30 cellular contexts compared by ENCODE assay signal in the genomic region with DNA sequence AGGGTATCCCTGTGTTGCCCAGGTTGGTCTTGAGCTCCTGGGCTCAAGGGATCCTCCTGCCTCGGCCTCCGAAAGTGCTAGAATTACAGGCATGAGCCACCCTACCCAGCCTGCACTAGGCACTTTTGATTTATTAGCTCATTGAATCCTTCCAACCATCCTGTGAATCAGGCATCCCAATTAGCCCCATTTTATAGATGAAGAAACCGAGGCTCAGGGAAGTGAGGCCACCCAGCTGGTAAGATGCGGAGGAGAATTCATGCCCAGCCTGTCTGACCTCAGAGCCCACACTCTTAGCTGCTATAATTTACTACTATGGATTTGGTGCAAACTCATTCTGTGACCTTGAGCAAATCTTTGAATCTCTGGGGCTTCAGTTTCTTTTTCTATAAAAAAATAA. TPM values are rescaled to one million over a fixed set of nuclear protein-coding genes. Genes with fewer than 3 reads are reported as not detected.
"Had no signal": no experiment of that assay in that cellular context is flagged by ENCODE, and none has a peak within 500 bp of the region (broad histone marks: within the 10 kb centered on the region; RNA-seq: fewer than 3 reads in every experiment).

No MANE protein-coding gene starts in this region.

- H3K36me3 ChIP-seq: SJCRH30 had no signal

- H3K27me3 ChIP-seq: SJCRH30 had no signal

- DNase-seq: activated B cell treated with CpG ODN at 0.5 μM for 24 hours; activated CD4-positive, alpha-beta memory T cell treated with anti-CD3 and anti-CD28 coated beads for 36 hours; activated CD4-positive, alpha-beta T cell treated with anti-CD3 and anti-CD28 coated beads for 4 hours; activated CD4-positive, alpha-beta T cell treated with anti-CD3 and anti-CD28 coated beads, Interleukin-2, amount 50 U/mL, for 1 hour; activated CD4-positive, CD25-positive, alpha-beta regulatory T cell treated with anti-CD3 and anti-CD28 coated beads, Interleukin-2, amount 50 U/mL, for 72 hours; activated CD8-positive, alpha-beta memory T cell treated with anti-CD3 and anti-CD28 coated beads, Interleukin-2, amount 50 U/mL, for 4 hours; activated effector memory CD4-positive, alpha-beta T cell treated with Interleukin-2 at 50 U/mL for 16 hours; activated naive CD4-positive, alpha-beta T cell treated with anti-CD3 and anti-CD28 coated beads, Interleukin-2, amount 10 ng/mL, durations not matched to agents 7 days and 5 days; activated naive CD8-positive, alpha-beta T cell treated with anti-CD3 and anti-CD28 coated beads, Interleukin-2, amount 50 U/mL, for 24 hours; activated T-cell treated with anti-CD3 and anti-CD28 coated beads for 4 hours; activated T-cell treated with anti-CD3 and anti-CD28 coated beads, Interleukin-2, amount 50 U/mL, for 4 hours; central memory CD4-positive, alpha-beta T cell; NCI-H1092 treated with DMSO at 0.1 percent for 48 hours; NCI-H1417; NCI-H146; NCI-H187; NCI-H2029 treated with DMSO at 0.1 percent for 48 hours; NCI-H2107; NCI-H2171; NCI-H510A; NCI-H748 treated with DMSO at 0.1 percent for 48 hours; NK-92 treated with Interleukin-12 subunit alpha and Interleukin-12 subunit beta, amount 100 ng/mL, for 24 hours; T-cell; T-helper 17 cell had no signal

- H3K4me1 ChIP-seq: SJCRH30 had no signal

- H3K4me3 ChIP-seq: SK-N-MC had no signal

- H3K9me3 ChIP-seq: SJCRH30 had no signal

- H3K27ac ChIP-seq: SJCRH30, SK-N-MC had no signal

- ATAC-seq: activated naive CD8-positive, alpha-beta T cell treated with anti-CD3 and anti-CD28 coated beads, Interleukin-2, amount 50 U/mL, for 24 hours; activated T-cell treated with anti-CD3 and anti-CD28 coated beads, Interleukin-2, amount 50 U/mL, for 4 hours; T-cell; T-helper 17 cell had no signal

RNA-seq across cellular contexts. Expression of a gene that starts 17.8 kb away (rescaled TPM):
- total RNA-seq: activated B cell treated with CpG ODN at 0.5 μM for 24 hours; activated T-cell treated with anti-CD3 and anti-CD28 coated beads, Interleukin-2, amount 50 U/mL, for 4 hours; OCI-LY7; SJCRH30 had no signal

RNA-seq across cellular contexts. Expression of a gene that starts 35.9 kb away (rescaled TPM):
- total RNA-seq: activated B cell treated with CpG ODN at 0.5 μM for 24 hours; activated CD4-positive, alpha-beta memory T cell treated with anti-CD3 and anti-CD28 coated beads for 36 hours; activated T-cell treated with anti-CD3 and anti-CD28 coated beads, Interleukin-2, amount 50 U/mL, for 4 hours; M059J; OCI-LY7; RPMI7951; SJCRH30; T-cell; T-helper 17 cell had no signal

RNA-seq across cellular contexts. Expression of a gene that starts 46.5 kb away (rescaled TPM):
- total RNA-seq: activated B cell treated with CpG ODN at 0.5 μM for 24 hours; activated CD4-positive, alpha-beta memory T cell treated with anti-CD3 and anti-CD28 coated beads for 36 hours; activated T-cell treated with anti-CD3 and anti-CD28 coated beads, Interleukin-2, amount 50 U/mL, for 4 hours; cerebellum; RPMI7951; T-cell; T-helper 17 cell had no signal
